ENCODE assay signal across 1 cellular context in the genomic region with DNA sequence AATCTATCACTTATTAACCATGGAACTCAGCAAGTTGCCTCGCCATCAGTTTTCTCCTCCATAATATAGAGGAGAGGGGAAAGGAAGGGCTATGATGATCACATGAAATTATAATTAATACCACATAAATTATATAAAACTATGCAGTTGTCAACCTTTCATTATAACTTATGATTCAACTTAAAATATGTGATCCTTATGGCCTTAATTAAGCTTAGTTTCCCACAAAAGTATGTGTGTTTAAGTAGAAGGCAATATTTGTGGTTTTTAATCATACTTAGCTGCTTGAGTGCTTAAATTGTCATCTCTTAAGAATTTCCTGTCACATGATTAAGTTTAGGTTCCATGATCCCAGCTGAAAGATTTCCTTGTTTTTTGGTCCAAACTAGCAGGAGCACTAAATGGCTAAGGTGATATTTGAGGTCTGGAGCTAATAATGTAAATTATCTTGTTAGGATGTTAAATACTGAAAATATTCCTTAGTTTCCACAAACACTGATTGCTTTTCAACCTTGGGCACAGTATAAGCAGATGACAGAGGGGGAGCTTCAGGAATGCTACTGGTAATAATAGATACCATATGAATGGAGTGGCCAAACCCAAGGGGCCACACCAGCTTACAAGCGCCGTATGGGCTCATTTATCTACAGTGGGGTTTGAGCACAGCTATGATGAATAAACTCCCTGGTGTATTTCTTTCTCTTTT.
TF ChIP-seq lines count a peak whose summit lies in the region.

No MANE protein-coding gene starts in this region.

TF ChIP-seq in WTC11, 78 proteins besides CTCF, POLR2A, EP300 and RAD21 (continued from another document):
- TF ChIP-seq, protein P1, sequence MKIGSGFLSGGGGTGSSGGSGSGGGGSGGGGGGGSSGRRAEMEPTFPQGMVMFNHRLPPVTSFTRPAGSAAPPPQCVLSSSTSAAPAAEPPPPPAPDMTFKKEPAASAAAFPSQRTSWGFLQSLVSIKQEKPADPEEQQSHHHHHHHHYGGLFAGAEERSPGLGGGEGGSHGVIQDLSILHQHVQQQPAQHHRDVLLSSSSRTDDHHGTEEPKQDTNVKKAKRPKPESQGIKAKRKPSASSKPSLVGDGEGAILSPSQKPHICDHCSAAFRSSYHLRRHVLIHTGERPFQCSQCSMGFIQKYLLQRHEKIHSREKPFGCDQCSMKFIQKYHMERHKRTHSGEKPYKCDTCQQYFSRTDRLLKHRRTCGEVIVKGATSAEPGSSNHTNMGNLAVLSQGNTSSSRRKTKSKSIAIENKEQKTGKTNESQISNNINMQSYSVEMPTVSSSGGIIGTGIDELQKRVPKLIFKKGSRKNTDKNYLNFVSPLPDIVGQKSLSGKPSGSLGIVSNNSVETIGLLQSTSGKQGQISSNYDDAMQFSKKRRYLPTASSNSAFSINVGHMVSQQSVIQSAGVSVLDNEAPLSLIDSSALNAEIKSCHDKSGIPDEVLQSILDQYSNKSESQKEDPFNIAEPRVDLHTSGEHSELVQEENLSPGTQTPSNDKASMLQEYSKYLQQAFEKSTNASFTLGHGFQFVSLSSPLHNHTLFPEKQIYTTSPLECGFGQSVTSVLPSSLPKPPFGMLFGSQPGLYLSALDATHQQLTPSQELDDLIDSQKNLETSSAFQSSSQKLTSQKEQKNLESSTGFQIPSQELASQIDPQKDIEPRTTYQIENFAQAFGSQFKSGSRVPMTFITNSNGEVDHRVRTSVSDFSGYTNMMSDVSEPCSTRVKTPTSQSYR (CRISPR knock-in tag; IDR thresholded peaks at IDR 0.05) = no peak
- no peak for TF ChIP-seq FOXK1 (CRISPR knock-in tag; IDR thresholded peaks at IDR 0.05)
- no peak for TF ChIP-seq JUN (CRISPR knock-in tag; IDR thresholded peaks at IDR 0.05)
- TF ChIP-seq, protein P2, sequence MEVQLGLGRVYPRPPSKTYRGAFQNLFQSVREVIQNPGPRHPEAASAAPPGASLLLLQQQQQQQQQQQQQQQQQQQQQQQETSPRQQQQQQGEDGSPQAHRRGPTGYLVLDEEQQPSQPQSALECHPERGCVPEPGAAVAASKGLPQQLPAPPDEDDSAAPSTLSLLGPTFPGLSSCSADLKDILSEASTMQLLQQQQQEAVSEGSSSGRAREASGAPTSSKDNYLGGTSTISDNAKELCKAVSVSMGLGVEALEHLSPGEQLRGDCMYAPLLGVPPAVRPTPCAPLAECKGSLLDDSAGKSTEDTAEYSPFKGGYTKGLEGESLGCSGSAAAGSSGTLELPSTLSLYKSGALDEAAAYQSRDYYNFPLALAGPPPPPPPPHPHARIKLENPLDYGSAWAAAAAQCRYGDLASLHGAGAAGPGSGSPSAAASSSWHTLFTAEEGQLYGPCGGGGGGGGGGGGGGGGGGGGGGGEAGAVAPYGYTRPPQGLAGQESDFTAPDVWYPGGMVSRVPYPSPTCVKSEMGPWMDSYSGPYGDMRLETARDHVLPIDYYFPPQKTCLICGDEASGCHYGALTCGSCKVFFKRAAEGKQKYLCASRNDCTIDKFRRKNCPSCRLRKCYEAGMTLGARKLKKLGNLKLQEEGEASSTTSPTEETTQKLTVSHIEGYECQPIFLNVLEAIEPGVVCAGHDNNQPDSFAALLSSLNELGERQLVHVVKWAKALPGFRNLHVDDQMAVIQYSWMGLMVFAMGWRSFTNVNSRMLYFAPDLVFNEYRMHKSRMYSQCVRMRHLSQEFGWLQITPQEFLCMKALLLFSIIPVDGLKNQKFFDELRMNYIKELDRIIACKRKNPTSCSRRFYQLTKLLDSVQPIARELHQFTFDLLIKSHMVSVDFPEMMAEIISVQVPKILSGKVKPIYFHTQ (CRISPR knock-in tag; IDR thresholded peaks at IDR 0.05) = no peak
- TF ChIP-seq ATF1 (CRISPR knock-in tag; IDR thresholded peaks at IDR 0.05) = no peak
- no peak for TF ChIP-seq ZNF416 (CRISPR knock-in tag; IDR thresholded peaks at IDR 0.05)
- no peak for TF ChIP-seq CREB1 (CRISPR knock-in tag; IDR thresholded peaks at IDR 0.05)
- no peak for TF ChIP-seq ZNF396 (CRISPR knock-in tag; IDR thresholded peaks at IDR 0.05; ENCODE audit: borderline replicate concordance)
- TF ChIP-seq FOXP1 (CRISPR knock-in tag; IDR thresholded peaks at IDR 0.05; ENCODE audit: borderline replicate concordance) = no peak
